ENCODE assay signal across 20 cellular contexts in the genomic region with DNA sequence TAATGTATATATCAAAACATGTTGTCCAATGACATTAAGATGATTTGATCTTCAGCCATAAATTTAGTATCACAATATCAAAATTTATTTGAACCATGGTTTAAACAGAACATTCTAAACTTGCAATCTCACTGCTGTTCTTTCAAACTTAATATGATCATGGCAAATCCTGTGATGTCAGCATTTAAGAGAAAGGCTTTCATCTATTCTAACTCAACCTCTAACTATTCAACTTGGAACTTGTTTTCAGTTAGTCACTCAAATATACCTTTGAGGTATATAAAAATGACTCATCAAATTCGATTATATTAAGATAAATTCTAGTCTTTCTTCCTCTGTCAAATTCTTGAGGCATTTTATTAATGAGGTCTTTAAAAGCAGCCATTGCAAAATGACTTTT.
DNase-seq lines count a peak whose midpoint lies in the region; ATAC-seq, FAIRE-seq and TF ChIP-seq lines count a peak whose summit lies in the region.
"Had no signal": no experiment of that assay in that cellular context is flagged by ENCODE, and none has a peak within 500 bp of the region (broad histone marks: within the 10 kb centered on the region; RNA-seq: fewer than 3 reads in every experiment).

No MANE protein-coding gene starts in this region.

- no peaks in the 10 kb centered on the region for H3K79me2 ChIP-seq in PC-3 (ENCODE audit: low read length)

- no peak for FAIRE-seq in A549 (lab: Jason Lieb, UNC)
- FAIRE-seq: A204.1, D721Med, G401.6, GM12891 had no signal

- TF ChIP-seq POLR2A in A549 (IDR thresholded peaks at IDR 0.05; ENCODE audit: low read length) = no peak

- H3K9ac ChIP-seq in PC-3 (ENCODE audit: low read length) = no peak overlapping the region
- H3K9ac ChIP-seq: BLaER1 treated with 17β-estradiol and CSF1 and Interleukin-3, amounts not matched to agents 10 nM and 100 nM had no signal

- DNase-seq in A549 (ENCODE audit: low read depth in 1 of 2, low spot score in 1 of 2) (no peak), PC-3 (peak; percentile 35), epithelial cell of esophagus (ENCODE audit: low read depth) (peak; percentile 4), cortex of kidney (lab: John Stamatoyannopoulos, UW) (no peak), NCI-H2029 treated with DMSO at 0.1 percent for 48 hours (lab: John Stamatoyannopoulos, UW) (no peak)
- DNase-seq in stimulated activated CD4-positive, alpha-beta T cell treated with anti-CD3 and anti-CD28 coated beads, Interleukin-4, amount 100 ng/mL, for 4 hours = no peak
- DNase-seq: 8988T; AML-193; Caco-2; Calu3; CD4-positive, alpha-beta T cell; CD8-positive, alpha-beta T cell; DMS79 treated with DMSO at 0.1 percent for 48 hours; GF-D8 had no signal

- ATAC-seq in A549 (no peak), PC-3 (no peak)
- ATAC-seq: CD8-positive, alpha-beta T cell had no signal

- CTCF ChIA-PET in A549 (lab: Yijun Ruan, JAX) = no interaction called here
- CTCF ChIA-PET in PC-3 (lab: Charles Lee) = no interaction called here

- H3K9me2 ChIP-seq in PC-3 (replicated peaks; ENCODE audit: low read length) = no peaks in the 10 kb centered on the region

- H3K4me2 ChIP-seq in A549 (no peak overlapping the region), PC-3 (ENCODE audit: low read length) (no peak overlapping the region)
- H3K4me2 ChIP-seq: BLaER1 treated with 17β-estradiol and CSF1 and Interleukin-3, amounts not matched to agents 10 nM and 100 nM had no signal

- TF ChIP-seq CTCF in A549 (IDR thresholded peaks at IDR 0.05) = no peak
- TF ChIP-seq CTCF in PC-3 (conservative IDR thresholded peaks at IDR 0.05; ENCODE audit: low read depth, low read length) = no peak
- TF ChIP-seq CTCF in epithelial cell of esophagus (IDR thresholded peaks at IDR 0.05; ENCODE audit: insufficient read depth, low read depth, low read length, missing control alignments) = no peak

- H3K36me3 ChIP-seq in PC-3 (ENCODE audit: low read depth, low read length) = no peaks in the 10 kb centered on the region
- H3K36me3 ChIP-seq: BLaER1 treated with 17β-estradiol and CSF1 and Interleukin-3, amounts not matched to agents 10 nM and 100 nM had no signal

- H4K20me1 ChIP-seq in PC-3 (ENCODE audit: low read length) = no peaks in the 10 kb centered on the region
- H4K20me1 ChIP-seq: BLaER1 treated with 17β-estradiol and CSF1 and Interleukin-3, amounts not matched to agents 10 nM and 100 nM had no signal

- H3K27ac ChIP-seq in A549 = no peak overlapping the region
- H3K27ac ChIP-seq in PC-3 (ENCODE audit: low read length) = peak overlapping the region; percentile 58
- H3K27ac ChIP-seq: BLaER1 treated with 17β-estradiol and CSF1 and Interleukin-3, amounts not matched to agents 10 nM and 100 nM; C4-2B had no signal

- H3K4me1 ChIP-seq in A549 = no peaks in the 10 kb centered on the region
- 0 out of 2 replicates have a peak, but pooled peaks cover 4% of the 10 kb centered on the region for H3K4me1 ChIP-seq in PC-3 (ENCODE audit: insufficient read depth, low read length)
- H3K4me1 ChIP-seq: BLaER1 treated with 17β-estradiol and CSF1 and Interleukin-3, amounts not matched to agents 10 nM and 100 nM; Caco-2 had no signal

- intact Hi-C loops in PC-3 (cut with micrococcal nuclease) = no loop called here

- no peaks in the 10 kb centered on the region for H3K27me3 ChIP-seq in PC-3 (ENCODE audit: low read length)
- H3K27me3 ChIP-seq: BLaER1 treated with 17β-estradiol and CSF1 and Interleukin-3, amounts not matched to agents 10 nM and 100 nM had no signal

- POLR2A ChIA-PET in A549 (lab: Yijun Ruan, JAX) (no interaction called here), PC-3 (lab: Charles Lee; ENCODE audit: unreplicated experiment) (no interaction called here)

- BruUV-seq in PC-3 (replicated peaks; lab: Mats Ljungman, UMichigan) = no TSS peak

- no peak for TF ChIP-seq RAD21 in A549 (conservative IDR thresholded peaks at IDR 0.05 in 1 of 2, IDR thresholded peaks at IDR 0.05 in 1 of 2)

- 0% methylated on average over 1 of the region's 1 CpG for WGBS in A549 (ENCODE audit: missing lambda C conversion rate)

- H2AFZ ChIP-seq in PC-3 (ENCODE audit: low read length) = no peak overlapping the region

- TF ChIP-seq EP300 in A549 (IDR thresholded peaks at IDR 0.05) = no peak

- H3K4me3 ChIP-seq in A549 (no peak overlapping the region), PC-3 (ENCODE audit: low read length) (no peak overlapping the region), epithelial cell of esophagus (ENCODE audit: low read length) (no peak overlapping the region)
- H3K4me3 ChIP-seq: BLaER1 treated with 17β-estradiol and CSF1 and Interleukin-3, amounts not matched to agents 10 nM and 100 nM had no signal

- no peaks in the 10 kb centered on the region for H3F3A ChIP-seq in PC-3 (ENCODE audit: low read length, unreplicated experiment)

- H3K9me3 ChIP-seq in A549 (no peaks in the 10 kb centered on the region), PC-3 (ENCODE audit: low read length) (peaks cover 20% of the 10 kb centered on the region)
- H3K9me3 ChIP-seq: BLaER1 treated with 17β-estradiol and CSF1 and Interleukin-3, amounts not matched to agents 10 nM and 100 nM; Caco-2 had no signal

TF ChIP-seq in A549, 52 proteins besides CTCF, POLR2A, EP300 and RAD21:
- no peak for TF ChIP-seq ZC3H11A (IDR thresholded peaks at IDR 0.05)
- TF ChIP-seq HEYL (CRISPR knock-in tag; IDR thresholded peaks at IDR 0.05) = no peak
- TF ChIP-seq MAFK (IDR thresholded peaks at IDR 0.05; ENCODE audit: partially characterized antibody) = peak; percentile 65
- TF ChIP-seq CBX2 (IDR thresholded peaks at IDR 0.05; ENCODE audit: borderline replicate concordance, low read depth) = no peak
- TF ChIP-seq NFE2L2 (conservative IDR thresholded peaks at IDR 0.05; ENCODE audit: low read length) = no peak
- TF ChIP-seq NPAS2 (CRISPR knock-in tag; IDR thresholded peaks at IDR 0.05; ENCODE audit: borderline replicate concordance) = no peak
TF ChIP-seq in A549: peak in this region for 1.

Comparison
In these comparisons a context has a peak if more than half of its experiments do, and no peak if none do; other contexts are left out.
1. DNase-seq: peak in PC-3 (single experiment) and epithelial cell of esophagus (single experiment); none in A549 (0 of 2), stimulated activated CD4-positive, alpha-beta T cell treated with anti-CD3 and anti-CD28 coated beads, Interleukin-4, amount 100 ng/mL, for 4 hours (0 of 2), cortex of kidney (single experiment) and NCI-H2029 treated with DMSO at 0.1 percent for 48 hours (single experiment).